In genomic region chr10:132055616-132056015, GRCh38 we compare ENCODE assay signal across 1 cellular context.
TF ChIP-seq lines count a peak whose summit lies in the region.

No MANE protein-coding gene starts in this region.

TF ChIP-seq in SK-N-SH treated with all-trans-retinoic acid at 6 μM for 48 hours, 23 proteins besides CTCF, POLR2A, EP300 and RAD21 (continued from another document):
- no peak for TF ChIP-seq SNAI2 (CRISPR knock-in tag; IDR thresholded peaks at IDR 0.05)
- no peak for TF ChIP-seq CREB5 (CRISPR knock-in tag; IDR thresholded peaks at IDR 0.05; ENCODE audit: low read depth)
- TF ChIP-seq TCF4 (CRISPR knock-in tag; IDR thresholded peaks at IDR 0.05; ENCODE audit: borderline replicate concordance): no peak
- TF ChIP-seq ARNTL (CRISPR knock-in tag; IDR thresholded peaks at IDR 0.05; ENCODE audit: borderline replicate concordance, low read depth): no peak
- no peak for TF ChIP-seq ZNF70 (CRISPR knock-in tag; IDR thresholded peaks at IDR 0.05)
- TF ChIP-seq ZNF565 (CRISPR knock-in tag; conservative IDR thresholded peaks at IDR 0.05; ENCODE audit: low read depth): no peak
- TF ChIP-seq TOX (CRISPR knock-in tag; IDR thresholded peaks at IDR 0.05; ENCODE audit: borderline replicate concordance): no peak
- TF ChIP-seq ZC3H10 (CRISPR knock-in tag; IDR thresholded peaks at IDR 0.05): no peak
- no peak for TF ChIP-seq ZNF8 (CRISPR knock-in tag; IDR thresholded peaks at IDR 0.05)
- no peak for TF ChIP-seq BACH2 (CRISPR knock-in tag; IDR thresholded peaks at IDR 0.05; ENCODE audit: borderline replicate concordance)
- TF ChIP-seq RARB (CRISPR knock-in tag; IDR thresholded peaks at IDR 0.05): no peak
TF ChIP-seq in SK-N-SH treated with all-trans-retinoic acid at 6 μM for 48 hours: peak in this region for 0.
